ENCODE assay signal across 21 cellular contexts in genomic region chr13:29875646-29876045, GRCh38.
"Had no signal": no experiment of that assay in that cellular context is flagged by ENCODE, and none has a peak within 500 bp of the region (broad histone marks: within the 10 kb centered on the region; RNA-seq: fewer than 3 reads in every experiment).

No MANE protein-coding gene starts in this region.

- H3K9me3 ChIP-seq: neutrophil, testis, tibial nerve had no signal

- H3K27me3 ChIP-seq: testis, tibial nerve had no signal

- H3K4me1 ChIP-seq: tibial nerve had no signal

- DNase-seq: cortex of kidney; dorsolateral prefrontal cortex; effector CD8-positive, alpha-beta T cell; glutamatergic neuron; islet precursor cell; left cardiac atrium; left ventricle myocardium superior; naive thymus-derived CD4-positive, alpha-beta T cell; posterior cingulate gyrus; stimulated activated CD4-positive, alpha-beta T cell treated with anti-CD3 and anti-CD28 coated beads, Interleukin-2, amount 100 ng/mL, for 24 hours; stimulated activated CD4-positive, alpha-beta T cell treated with anti-CD3 and anti-CD28 coated beads, Interleukin-4, amount 100 ng/mL, for 4 hours; stimulated activated naive B cell treated with anti-CD40 and anti-IgM and Interleukin-4, amounts not matched to agents 10 μg/mL and 1 μg/mL and 100 μg/mL, for 72 hours; stimulated activated naive CD8-positive, alpha-beta T cell treated with anti-CD3 and anti-CD28 coated beads, Interleukin-15, amount 100 ng/mL, for 72 hours; testis had no signal

- H3K9me3 Mint-ChIP-seq: central memory CD8-positive, alpha-beta T cell; naive thymus-derived CD4-positive, alpha-beta T cell; stimulated activated naive B cell treated with anti-CD40 and anti-IgM and Interleukin-4, amounts not matched to agents 10 μg/mL and 1 μg/mL and 100 μg/mL, for 72 hours; stimulated activated naive CD8-positive, alpha-beta T cell treated with anti-CD3 and anti-CD28 coated beads, Interleukin-15, amount 100 ng/mL, for 72 hours had no signal

- H3K36me3 Mint-ChIP-seq: stimulated activated naive B cell treated with anti-CD40 and anti-IgM and Interleukin-4, amounts not matched to agents 10 μg/mL and 1 μg/mL and 100 μg/mL, for 72 hours had no signal

- ATAC-seq: esophagus mucosa; left cardiac atrium; left ventricle myocardium superior; naive thymus-derived CD4-positive, alpha-beta T cell; sciatic nerve; stimulated activated naive B cell treated with anti-CD40 and anti-IgM and Interleukin-4, amounts not matched to agents 10 μg/mL and 1 μg/mL and 100 μg/mL, for 72 hours; stimulated activated naive CD8-positive, alpha-beta T cell treated with anti-CD3 and anti-CD28 coated beads, Interleukin-15, amount 100 ng/mL, for 72 hours had no signal

- H3K4me3 ChIP-seq: dorsolateral prefrontal cortex, lung, testis, tibial nerve had no signal

- H3K27ac ChIP-seq: dorsolateral prefrontal cortex, neutrophil, testis, tibial nerve had no signal

- FAIRE-seq: frontal cortex had no signal

- H3K4me1 Mint-ChIP-seq: central memory CD8-positive, alpha-beta T cell; naive thymus-derived CD4-positive, alpha-beta T cell; stimulated activated naive B cell treated with anti-CD40 and anti-IgM and Interleukin-4, amounts not matched to agents 10 μg/mL and 1 μg/mL and 100 μg/mL, for 72 hours; stimulated activated naive CD8-positive, alpha-beta T cell treated with anti-CD3 and anti-CD28 coated beads, Interleukin-15, amount 100 ng/mL, for 72 hours had no signal

- H3K36me3 ChIP-seq: neutrophil, tibial nerve had no signal

- H3K27ac Mint-ChIP-seq: naive thymus-derived CD4-positive, alpha-beta T cell; stimulated activated naive B cell treated with anti-CD40 and anti-IgM and Interleukin-4, amounts not matched to agents 10 μg/mL and 1 μg/mL and 100 μg/mL, for 72 hours; stimulated activated naive CD8-positive, alpha-beta T cell treated with anti-CD3 and anti-CD28 coated beads, Interleukin-15, amount 100 ng/mL, for 72 hours had no signal

- H3K4me3 Mint-ChIP-seq: central memory CD8-positive, alpha-beta T cell; naive thymus-derived CD4-positive, alpha-beta T cell; stimulated activated naive B cell treated with anti-CD40 and anti-IgM and Interleukin-4, amounts not matched to agents 10 μg/mL and 1 μg/mL and 100 μg/mL, for 72 hours; stimulated activated naive CD8-positive, alpha-beta T cell treated with anti-CD3 and anti-CD28 coated beads, Interleukin-15, amount 100 ng/mL, for 72 hours had no signal
